8 cellular contexts compared by ENCODE assay signal in the genomic region with DNA sequence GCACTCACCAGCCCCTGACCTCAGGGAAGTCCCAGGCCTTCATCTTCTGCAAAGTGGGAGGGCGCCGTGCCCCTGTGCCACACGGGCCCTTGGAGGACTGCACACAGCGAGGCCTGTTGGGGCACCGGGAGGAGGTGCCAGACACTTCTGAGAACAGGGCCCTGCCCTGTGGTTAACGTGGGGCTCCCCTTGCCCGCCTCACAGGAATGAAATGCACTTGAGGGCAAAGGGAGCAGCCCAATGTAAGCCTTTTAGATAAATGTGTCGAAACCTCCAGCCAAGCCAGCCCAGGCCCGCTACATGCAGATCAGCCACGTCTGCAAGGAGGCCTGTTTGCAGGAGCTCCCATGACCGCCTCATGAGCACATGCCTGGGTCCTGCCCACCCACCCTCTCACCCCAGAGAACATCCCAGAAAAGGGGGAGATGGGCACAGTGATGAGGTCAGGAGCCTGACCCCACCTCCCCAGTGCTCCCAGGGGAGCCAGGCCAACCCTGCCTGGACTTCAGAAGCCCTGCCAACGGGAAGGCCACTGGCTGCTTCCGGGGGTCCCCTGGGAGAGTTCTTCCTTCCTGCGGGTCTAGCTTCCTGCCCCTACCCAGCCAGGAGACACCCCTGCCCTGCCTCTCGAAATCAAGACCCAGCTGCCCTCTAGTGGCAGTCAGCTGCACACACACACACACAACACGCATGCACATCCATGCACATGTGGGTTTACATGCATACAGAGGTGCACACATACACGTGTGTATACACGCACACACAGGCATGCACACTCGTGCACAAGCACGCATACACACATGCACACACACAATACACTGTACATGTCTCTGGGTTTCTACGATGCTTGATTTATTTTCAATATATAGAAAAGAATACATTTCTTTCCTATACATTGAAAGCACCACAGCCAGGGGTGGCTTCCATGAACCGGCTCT.
DNase-seq lines count a peak whose midpoint lies in the region; ATAC-seq, FAIRE-seq and TF ChIP-seq lines count a peak whose summit lies in the region.

No MANE protein-coding gene starts in this region.

- in situ Hi-C loops in K562 (cut with MboI), result loop anchor here (25.0 kb wide), 1 partner anchor 1675 kb away; no protein-coding TSS in a partner anchor

- BruUV-seq in K562 (replicated peaks; lab: Mats Ljungman, UMichigan), result no TSS peak

- ATAC-seq in K562, result peak; percentile 89
- peak; percentile 48 for ATAC-seq in left colon
- no peak for ATAC-seq in GM18519 (IDR thresholded peaks at IDR 0.05; ENCODE audit: low FRiP score, unreplicated experiment)
- ATAC-seq in GM19023 (IDR thresholded peaks at IDR 0.05; ENCODE audit: unreplicated experiment), result no peak

- peaks cover 21 to 44% of the 10 kb centered on the region in 2 experiments for H3K27me3 ChIP-seq in K562 (ENCODE audit: control insufficient read depth in 2 of 2, insufficient read depth in 2 of 2, low read length in 2 of 2)

- CTCF ChIA-PET in K562 (lab: Yijun Ruan, JAX; ENCODE audit: low intra/inter-chr PET ratio), result interaction anchor here (0.6 kb wide), 1 partner anchor 560 kb away, joined by 4 read pairs; no protein-coding TSS in a partner anchor

- no peak overlapping the region for H3K27ac ChIP-seq in K562 (ENCODE audit: extremely low read depth, low read depth, low read length)

- H2AFZ ChIP-seq in K562 (ENCODE audit: low read depth, low read length), result no peak overlapping the region

- H3K9me3 ChIP-seq in K562 (replicated peaks; ENCODE audit: control insufficient read depth, insufficient read depth, low read depth, low read length), result no peaks in the 10 kb centered on the region

- H3K4me3 ChIP-seq in K562, result no peak overlapping the region

- no peaks in the 10 kb centered on the region for H3K36me3 ChIP-seq in K562 (ENCODE audit: control insufficient read depth, insufficient read depth, low read length)

- WGBS in K562 (ENCODE audit: insufficient coverage, low coverage, missing lambda C conversion rate), result 2% methylated on average over 19 of the region's 22 CpGs

- FAIRE-seq in H54 (lab: Jason Lieb, UNC), result no peak
- FAIRE-seq in K562 (lab: Jason Lieb, UNC), result peak; percentile 60

- H3K9me1 ChIP-seq in K562 (ENCODE audit: control insufficient read depth, insufficient read depth, low read length), result no peaks in the 10 kb centered on the region

- DNase-seq in COLO668 (lab: John Stamatoyannopoulos, UW; ENCODE audit: unreplicated experiment), result peak; percentile 30
- DNase-seq in H54 (ENCODE audit: insufficient read length, low spot score), result peak; percentile 30
- DNase-seq in OCI-M1 (lab: John Stamatoyannopoulos, UW), result peak; percentile 53
- DNase-seq in K562 (ENCODE audit: extremely low read depth in 1 of 4, low spot score in 3 of 4), result peak; percentile 56 to 76 (median 66)
- peak in 1 of 2 donors; percentile 23 for DNase-seq in left colon
- DNase-seq in stimulated activated CD8-positive, alpha-beta memory T cell treated with anti-CD3 and anti-CD28 coated beads, Interleukin-2, amount 100 ng/mL, for 48 hours (ENCODE audit: low read depth in 2 of 2), result peak; percentile 12 to 20

- no peak for TF ChIP-seq POLR2A in H54 (IDR thresholded peaks at IDR 0.05; ENCODE audit: low read depth, low read length)
- TF ChIP-seq POLR2A in K562 (conservative IDR thresholded peaks at IDR 0.05), result no peak

- no peaks in the 10 kb centered on the region; a peak in 2 of 5 replicates for H3K4me1 ChIP-seq in K562 (replicated peaks in 1 of 2; ENCODE audit: control insufficient read depth in 2 of 2, insufficient read depth in 2 of 2, low read length in 2 of 2)

- intact Hi-C loops in K562 (cut with micrococcal nuclease), result no loop called here
- intact Hi-C loops in left colon (cut with DNase I, micrococcal nuclease), result no loop called here

- POLR2A ChIA-PET in K562 (lab: Yijun Ruan, JAX), result interaction anchor here (0.6 kb wide), 1 partner anchor 952 kb away, joined by 3 read pairs; no protein-coding TSS in a partner anchor

- peak; percentile 36 to 70 for TF ChIP-seq RAD21 in K562 (CRISPR knock-in tag; conservative IDR thresholded peaks at IDR 0.05 in 1 of 2, IDR thresholded peaks at IDR 0.05 in 1 of 2)

- peaks cover 6% of the 10 kb centered on the region for H4K20me1 ChIP-seq in K562 (replicated peaks; ENCODE audit: control insufficient read depth, insufficient read depth, low read length)

- H3K9ac ChIP-seq in K562 (ENCODE audit: insufficient read depth in 1 of 2, low read depth in 2 of 2, low read length in 2 of 2), result no peak overlapping the region

- H3K79me2 ChIP-seq in K562 (ENCODE audit: control insufficient read depth, insufficient read depth, low read length), result no peaks in the 10 kb centered on the region

- peak; percentile 73 to 88 (median 77) for TF ChIP-seq CTCF in K562 (IDR thresholded peaks at IDR 0.05 in 2 of 3, conservative IDR thresholded peaks at IDR 0.05 in 1 of 3; ENCODE audit: insufficient read depth in 2 of 3, low read depth in 1 of 3, low read length in 3 of 3)

- TF ChIP-seq EP300 in K562 (IDR thresholded peaks at IDR 0.05; ENCODE audit: low read length), result no peak

- no peak overlapping the region for H3K4me2 ChIP-seq in K562 (ENCODE audit: insufficient read depth, low read length)

TF ChIP-seq in K562, 482 proteins besides CTCF, POLR2A, EP300 and RAD21 (continues in another document):
- TF ChIP-seq KDM1A (IDR thresholded peaks at IDR 0.05) (peak in 1 of 2 experiments; percentile 59; a peak in 1 of 4 replicates), BHLHE40 (IDR thresholded peaks at IDR 0.05; ENCODE audit: low read length) (0 out of 2 replicates have a peak, but pooled peaks have one; percentile 8), STAG1 (CRISPR knock-in tag; IDR thresholded peaks at IDR 0.05; ENCODE audit: borderline replicate concordance) (peak; percentile 59; the same call in 1 of the 2 replicates), CREM (IDR thresholded peaks at IDR 0.05; ENCODE audit: low read depth) (peak; percentile 59; the same call in 1 of the 2 replicates), SMC3 (conservative IDR thresholded peaks at IDR 0.05; ENCODE audit: insufficient read depth, low read depth, low read length) (peak; percentile 71), NRF1 (conservative IDR thresholded peaks at IDR 0.05 in 1 of 2, IDR thresholded peaks at IDR 0.05 in 1 of 2) (0 out of 4 replicates have a peak, but pooled peaks of 1 of the 2 experiments have one; percentile 42), SRSF9 (IDR thresholded peaks at IDR 0.05; ENCODE audit: borderline replicate concordance, low read depth, low read length) (no peak), PHF20 (IDR thresholded peaks at IDR 0.05; ENCODE audit: partially characterized antibody) (peak; percentile 46), ZNF175 (CRISPR knock-in tag; IDR thresholded peaks at IDR 0.05; ENCODE audit: low read depth) (no peak)
- TF ChIP-seq, protein P1, sequence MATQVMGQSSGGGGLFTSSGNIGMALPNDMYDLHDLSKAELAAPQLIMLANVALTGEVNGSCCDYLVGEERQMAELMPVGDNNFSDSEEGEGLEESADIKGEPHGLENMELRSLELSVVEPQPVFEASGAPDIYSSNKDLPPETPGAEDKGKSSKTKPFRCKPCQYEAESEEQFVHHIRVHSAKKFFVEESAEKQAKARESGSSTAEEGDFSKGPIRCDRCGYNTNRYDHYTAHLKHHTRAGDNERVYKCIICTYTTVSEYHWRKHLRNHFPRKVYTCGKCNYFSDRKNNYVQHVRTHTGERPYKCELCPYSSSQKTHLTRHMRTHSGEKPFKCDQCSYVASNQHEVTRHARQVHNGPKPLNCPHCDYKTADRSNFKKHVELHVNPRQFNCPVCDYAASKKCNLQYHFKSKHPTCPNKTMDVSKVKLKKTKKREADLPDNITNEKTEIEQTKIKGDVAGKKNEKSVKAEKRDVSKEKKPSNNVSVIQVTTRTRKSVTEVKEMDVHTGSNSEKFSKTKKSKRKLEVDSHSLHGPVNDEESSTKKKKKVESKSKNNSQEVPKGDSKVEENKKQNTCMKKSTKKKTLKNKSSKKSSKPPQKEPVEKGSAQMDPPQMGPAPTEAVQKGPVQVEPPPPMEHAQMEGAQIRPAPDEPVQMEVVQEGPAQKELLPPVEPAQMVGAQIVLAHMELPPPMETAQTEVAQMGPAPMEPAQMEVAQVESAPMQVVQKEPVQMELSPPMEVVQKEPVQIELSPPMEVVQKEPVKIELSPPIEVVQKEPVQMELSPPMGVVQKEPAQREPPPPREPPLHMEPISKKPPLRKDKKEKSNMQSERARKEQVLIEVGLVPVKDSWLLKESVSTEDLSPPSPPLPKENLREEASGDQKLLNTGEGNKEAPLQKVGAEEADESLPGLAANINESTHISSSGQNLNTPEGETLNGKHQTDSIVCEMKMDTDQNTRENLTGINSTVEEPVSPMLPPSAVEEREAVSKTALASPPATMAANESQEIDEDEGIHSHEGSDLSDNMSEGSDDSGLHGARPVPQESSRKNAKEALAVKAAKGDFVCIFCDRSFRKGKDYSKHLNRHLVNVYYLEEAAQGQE (CRISPR knock-in tag; IDR thresholded peaks at IDR 0.05; ENCODE audit: low read depth), result no peak
- TF ChIP-seq, protein P2, sequence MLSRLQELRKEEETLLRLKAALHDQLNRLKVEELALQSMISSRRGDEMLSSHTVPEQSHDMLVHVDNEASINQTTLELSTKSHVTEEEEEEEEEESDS (CRISPR knock-in tag; IDR thresholded peaks at IDR 0.05), result no peak
- TF ChIP-seq, protein P3, sequence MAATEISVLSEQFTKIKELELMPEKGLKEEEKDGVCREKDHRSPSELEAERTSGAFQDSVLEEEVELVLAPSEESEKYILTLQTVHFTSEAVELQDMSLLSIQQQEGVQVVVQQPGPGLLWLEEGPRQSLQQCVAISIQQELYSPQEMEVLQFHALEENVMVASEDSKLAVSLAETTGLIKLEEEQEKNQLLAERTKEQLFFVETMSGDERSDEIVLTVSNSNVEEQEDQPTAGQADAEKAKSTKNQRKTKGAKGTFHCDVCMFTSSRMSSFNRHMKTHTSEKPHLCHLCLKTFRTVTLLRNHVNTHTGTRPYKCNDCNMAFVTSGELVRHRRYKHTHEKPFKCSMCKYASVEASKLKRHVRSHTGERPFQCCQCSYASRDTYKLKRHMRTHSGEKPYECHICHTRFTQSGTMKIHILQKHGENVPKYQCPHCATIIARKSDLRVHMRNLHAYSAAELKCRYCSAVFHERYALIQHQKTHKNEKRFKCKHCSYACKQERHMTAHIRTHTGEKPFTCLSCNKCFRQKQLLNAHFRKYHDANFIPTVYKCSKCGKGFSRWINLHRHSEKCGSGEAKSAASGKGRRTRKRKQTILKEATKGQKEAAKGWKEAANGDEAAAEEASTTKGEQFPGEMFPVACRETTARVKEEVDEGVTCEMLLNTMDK (IDR thresholded peaks at IDR 0.05; ENCODE audit: borderline replicate concordance, insufficient read depth, low read depth, low read length, poor library complexity, severe bottlenecking), result peak; percentile 2

Comparison
In these comparisons a context has a peak if more than half of its experiments do, and no peak if none do; other contexts are left out.
1. ATAC-seq: peak in K562 (single experiment) and left colon (single experiment); none in GM18519 (single experiment) and GM19023 (single experiment).